In the genomic region with DNA sequence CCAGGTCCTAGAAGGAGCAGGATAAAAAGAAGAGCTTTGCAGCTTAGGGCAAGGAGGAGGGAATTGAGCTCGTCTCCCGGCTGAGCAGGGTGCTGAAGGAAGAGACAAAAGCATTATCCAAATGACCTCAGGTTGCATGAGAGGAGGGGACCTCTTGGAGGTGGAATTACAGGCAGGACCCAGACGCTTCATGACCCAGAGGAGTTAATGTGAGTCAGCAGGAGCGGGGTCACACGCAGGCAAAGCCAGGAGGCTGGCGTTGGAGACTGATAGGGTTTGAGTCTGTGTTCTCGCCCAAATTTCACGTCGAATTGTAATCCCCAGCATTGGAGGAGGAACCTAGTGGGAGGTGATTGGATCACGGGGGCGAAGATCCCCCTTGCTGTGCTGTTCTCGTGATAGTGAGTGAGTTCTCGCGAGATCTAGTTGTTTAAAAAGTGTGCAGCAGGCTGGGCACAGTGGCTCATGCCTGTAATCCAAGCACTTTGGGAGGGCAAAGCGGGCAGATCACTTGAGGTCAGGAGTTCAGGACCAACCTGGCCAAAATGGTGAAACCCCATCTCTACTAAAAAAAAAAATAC, we compare ENCODE assay signal across 17 cellular contexts.
A peak's percentile ranks its signal among the peaks of the same experiment; 100 is the strongest.
DNase-seq lines count a peak whose midpoint lies in the region; ATAC-seq, FAIRE-seq and TF ChIP-seq lines count a peak whose summit lies in the region.
"Had no signal": no experiment of that assay in that cellular context is flagged by ENCODE, and none has a peak within 500 bp of the region (broad histone marks: within the 10 kb centered on the region; RNA-seq: fewer than 3 reads in every experiment).

No MANE protein-coding gene starts in this region.

- H3K9ac ChIP-seq in HUES64 (ENCODE audit: low read depth, low read length): peak overlapping the region; percentile 5; the same call in 1 of the 2 replicates
- H3K9ac ChIP-seq in H1 (replicated peaks in 1 of 4; ENCODE audit: extremely low read depth in 1 of 4, low read depth in 3 of 4, low read length in 3 of 4): peak overlapping the region in 1 of 4 experiments; percentile 18; a peak in 2 of 7 replicates
- H3K9ac ChIP-seq: BLaER1 treated with 17β-estradiol and CSF1 and Interleukin-3, amounts not matched to agents 10 nM and 100 nM had no signal

- TF ChIP-seq POLR2A in H1 (IDR thresholded peaks at IDR 0.05; ENCODE audit: control extremely low read depth in 1 of 2, low read depth in 2 of 2, low read length in 2 of 2): no peak
- TF ChIP-seq POLR2A in sigmoid colon (IDR thresholded peaks at IDR 0.05): no peak

- H3K18ac ChIP-seq in H1 (ENCODE audit: extremely low read depth, low read length): peak overlapping the region; percentile 38; the same call in 1 of the 2 replicates

- 40% methylated on average over 15 of the region's 15 CpGs for WGBS in HUES64
- WGBS in H1 (ENCODE audit: extremely low coverage in 1 of 2, insufficient coverage in 1 of 2, insufficient read length in 1 of 2, insufficient replicate concordance in 2 of 2, low coverage in 1 of 2, low lambda C conversion rate in 2 of 2, missing lambda C conversion rate in 1 of 2), 2 experiments: 64% methylated on average over 15 of the region's 15 CpGs; no CpG with 5 or more reads in 1 of the 2 experiments
- 65 to 70% methylated on average over 15 of the region's 15 CpGs for WGBS in sigmoid colon, 2 donors

- H2BK120ac ChIP-seq in H1 (replicated peaks; ENCODE audit: low read depth, low read length): peak overlapping the region; percentile 55

- TF ChIP-seq CTCF in H1 (IDR thresholded peaks at IDR 0.05; ENCODE audit: control extremely low read depth in 1 of 3, insufficient read depth in 1 of 3, low read depth in 1 of 3, low read length in 3 of 3) (no peak), sigmoid colon (IDR thresholded peaks at IDR 0.05) (no peak)

- TF ChIP-seq RAD21 in H1 (IDR thresholded peaks at IDR 0.05 in 1 of 2, conservative IDR thresholded peaks at IDR 0.05 in 1 of 2; ENCODE audit: low read depth in 2 of 2, low read length in 2 of 2): 0 out of 4 replicates have a peak, but pooled peaks of 1 of the 2 experiments have one; percentile 6

- H3K4me3 ChIP-seq in HUES64 (ENCODE audit: low read length): peak overlapping the region; percentile 17; the same call in 1 of the 2 replicates
- peak overlapping the region in 3 of 4 experiments; percentile 4 to 24 (median 10); a peak in 2 of 8 replicates for H3K4me3 ChIP-seq in H1 (ENCODE audit: extremely low read depth in 1 of 4, insufficient read depth in 2 of 4, low read depth in 3 of 4, low read length in 4 of 4)
- H3K4me3 ChIP-seq in sigmoid colon: no peak overlapping the region
- H3K4me3 ChIP-seq: A549; BLaER1 treated with 17β-estradiol and CSF1 and Interleukin-3, amounts not matched to agents 10 nM and 100 nM had no signal

- CTCF ChIA-PET in H1 (lab: Charles Lee; ENCODE audit: partially characterized antibody): interaction anchor here (0.6 to 0.7 kb wide), 2 partner anchors 14 to 315 kb away, joined by 3 read pairs; no protein-coding TSS in a partner anchor

- peak overlapping the region; percentile 68; the same call in 1 of the 2 replicates for H2BK12ac ChIP-seq in H1 (ENCODE audit: low read depth, low read length)

- no peak overlapping the region for H2AK5ac ChIP-seq in H1 (ENCODE audit: low read depth, low read length)

- H3K56ac ChIP-seq in H1 (replicated peaks; ENCODE audit: insufficient read length, low read depth, low read length): no peak overlapping the region

- peaks cover 2% of the 10 kb centered on the region; the same call in 1 of the 2 replicates for H3K27me3 ChIP-seq in HUES64 (ENCODE audit: insufficient read depth, low read length)
- H3K27me3 ChIP-seq in H1 (replicated peaks in 1 of 4; ENCODE audit: control insufficient read depth in 3 of 4, extremely low read depth in 1 of 4, insufficient read depth in 3 of 4, low read length in 3 of 4): no peaks in the 10 kb centered on the region
- H3K27me3 ChIP-seq in sigmoid colon: no peaks in the 10 kb centered on the region
- H3K27me3 ChIP-seq: BLaER1 treated with 17β-estradiol and CSF1 and Interleukin-3, amounts not matched to agents 10 nM and 100 nM had no signal

- H3K4me1 ChIP-seq in HUES64 (ENCODE audit: insufficient read depth, low read length) (peaks cover 8% of the 10 kb centered on the region; the same call in 1 of the 2 replicates), H1 (replicated peaks in 1 of 4; ENCODE audit: control insufficient read depth in 3 of 4, insufficient read depth in 4 of 4, low read length in 3 of 4) (peaks cover 4 to 7% (median 5%) of the 10 kb centered on the region in 4 experiments; a peak in 6 of 7 replicates), sigmoid colon (no peaks in the 10 kb centered on the region)
- H3K4me1 ChIP-seq: A549 had no signal

- H3K9me3 ChIP-seq in HUES64 (ENCODE audit: insufficient read depth, low read depth, low read length) (no peaks in the 10 kb centered on the region), H1 (ENCODE audit: insufficient read depth in 2 of 2, low read depth in 1 of 2, low read length in 1 of 2) (no peaks in the 10 kb centered on the region), sigmoid colon (no peaks in the 10 kb centered on the region)
- H3K9me3 ChIP-seq: A549; BLaER1 treated with 17β-estradiol and CSF1 and Interleukin-3, amounts not matched to agents 10 nM and 100 nM had no signal

- no peak for TF ChIP-seq EP300 in H1 (IDR thresholded peaks at IDR 0.05; ENCODE audit: borderline replicate concordance in 1 of 2, low read depth in 2 of 2, low read length in 2 of 2)
- no peak for TF ChIP-seq EP300 in sigmoid colon (IDR thresholded peaks at IDR 0.05)

- peak overlapping the region; percentile 37 to 48; a peak in 3 of 4 replicates for H3K4me2 ChIP-seq in H1 (ENCODE audit: insufficient read depth in 1 of 2, low read depth in 2 of 2, low read length in 2 of 2)
- H3K4me2 ChIP-seq: A549; BLaER1 treated with 17β-estradiol and CSF1 and Interleukin-3, amounts not matched to agents 10 nM and 100 nM had no signal

- no peak overlapping the region for H3K27ac ChIP-seq in HUES64 (ENCODE audit: low read depth, low read length)
- H3K27ac ChIP-seq in H1 (ENCODE audit: low read depth, low read length): no peak overlapping the region
- H3K27ac ChIP-seq in sigmoid colon: no peak overlapping the region
- H3K27ac ChIP-seq: A549; BLaER1 treated with 17β-estradiol and CSF1 and Interleukin-3, amounts not matched to agents 10 nM and 100 nM had no signal

- no peak overlapping the region for H3K14ac ChIP-seq in H1 (ENCODE audit: insufficient read length)

- H4K5ac ChIP-seq in H1 (ENCODE audit: insufficient read length, low read depth, low read length): no peak overlapping the region

- H2BK5ac ChIP-seq in H1 (ENCODE audit: low read depth, low read length): no peak overlapping the region; the same call in 1 of the 2 replicates

- no peak for ATAC-seq in SK-N-SH treated with all-trans-retinoic acid at 6 μM for 48 hours
- ATAC-seq: A549, Panc1 had no signal

- peak; percentile 65 for DNase-seq in ELF-1 (ENCODE audit: low read depth, low spot score)
- DNase-seq in H1 (ENCODE audit: low read depth in 1 of 2, low spot score in 2 of 2): peak in 1 of 2 experiments; percentile 52
- DNase-seq in left kidney (ENCODE audit: low read depth, low spot score): peak; percentile 20
- no peak for DNase-seq in activated T-cell treated with anti-CD3 and anti-CD28 coated beads, Interleukin-2, amount 50 U/mL, for 1 hour
- no peak for DNase-seq in LoVo (ENCODE audit: low spot score)
- DNase-seq in sigmoid colon: no peak
- DNase-seq: DMS 273 treated with DMSO at 0.1 percent for 48 hours, NCI-H1417, NCI-H1930, NCI-H510A, NCI-H774 had no signal

- H2BK20ac ChIP-seq in H1 (ENCODE audit: low read length): peak overlapping the region; percentile 72; the same call in 1 of the 2 replicates

- no peaks in the 10 kb centered on the region for H3K79me2 ChIP-seq in H1 (ENCODE audit: control insufficient read depth in 1 of 2, insufficient read depth in 2 of 2, low read length in 2 of 2)

- H3K36me3 ChIP-seq in HUES64 (ENCODE audit: insufficient read depth, low read length) (no peaks in the 10 kb centered on the region), H1 (ENCODE audit: control insufficient read depth in 2 of 4, insufficient read depth in 4 of 4, low read length in 3 of 4) (no peaks in the 10 kb centered on the region), sigmoid colon (no peaks in the 10 kb centered on the region)
- H3K36me3 ChIP-seq: BLaER1 treated with 17β-estradiol and CSF1 and Interleukin-3, amounts not matched to agents 10 nM and 100 nM had no signal

- peak overlapping the region; percentile 92; the same call in 1 of the 2 replicates for H2BK15ac ChIP-seq in H1 (ENCODE audit: low read length)

- H3K23ac ChIP-seq in H1 (ENCODE audit: insufficient read length): no peak overlapping the region

- no peaks in the 10 kb centered on the region for H3K79me1 ChIP-seq in H1 (ENCODE audit: low read depth, low read length)

- intact Hi-C loops in sigmoid colon (cut with DNase I): no loop called here

- POLR2A ChIA-PET in H1 (lab: Charles Lee; ENCODE audit: partially characterized antibody): interaction anchor here (0.9 kb wide), 1 partner anchor 16 kb away, joined by 3 read pairs; no protein-coding TSS in a partner anchor

- H3K23me2 ChIP-seq in H1 (ENCODE audit: low read depth, low read length): no peaks in the 10 kb centered on the region; the same call in 1 of the 2 replicates

- peak overlapping the region; percentile 81 for H2AFZ ChIP-seq in H1 (ENCODE audit: low read length)

- no peaks in the 10 kb centered on the region for H4K20me1 ChIP-seq in H1 (replicated peaks in 1 of 2; ENCODE audit: control insufficient read depth in 1 of 2, insufficient read depth in 2 of 2, low read length in 2 of 2)
- H4K20me1 ChIP-seq: BLaER1 treated with 17β-estradiol and CSF1 and Interleukin-3, amounts not matched to agents 10 nM and 100 nM had no signal

- FAIRE-seq in H1 (lab: Jason Lieb, UNC): no peak
- FAIRE-seq: A549, H54 had no signal

- H4K91ac ChIP-seq in H1 (replicated peaks; ENCODE audit: insufficient read length, low read length): no peak overlapping the region

- H3K4ac ChIP-seq in H1 (replicated peaks; ENCODE audit: insufficient read length, low read depth, low read length): no peak overlapping the region

- H4K8ac ChIP-seq in H1 (ENCODE audit: extremely low read depth, insufficient read depth, low read length): no peak overlapping the region

TF ChIP-seq in H1, 55 proteins besides CTCF, POLR2A, EP300 and RAD21:
- TF ChIP-seq POLR2AphosphoS5 (IDR thresholded peaks at IDR 0.05; ENCODE audit: low read depth, low read length) (no peak), MAFK (IDR thresholded peaks at IDR 0.05; ENCODE audit: low read depth, low read length) (peak; percentile 40; the same call in 1 of the 2 replicates)

TF ChIP-seq in SK-N-SH treated with all-trans-retinoic acid at 6 μM for 48 hours, 23 proteins besides CTCF, POLR2A, EP300 and RAD21 (continues in another document):
- no peak for TF ChIP-seq ZC3H10 (CRISPR knock-in tag; IDR thresholded peaks at IDR 0.05)
- TF ChIP-seq ARNTL (CRISPR knock-in tag; IDR thresholded peaks at IDR 0.05; ENCODE audit: borderline replicate concordance, low read depth): no peak

Comparison
In these comparisons a context has a peak if more than half of its experiments do, and no peak if none do; other contexts are left out.
1. DNase-seq: peak in ELF-1 (single experiment) and left kidney (single experiment); none in activated T-cell treated with anti-CD3 and anti-CD28 coated beads, Interleukin-2, amount 50 U/mL, for 1 hour (single experiment), LoVo (single experiment) and sigmoid colon (single experiment).
2. H3K4me3 ChIP-seq: peak in HUES64 (single experiment) and H1 (3 of 4); none in sigmoid colon (0 of 4).